ENCODE assay signal across 1 cellular context in the genomic region with DNA sequence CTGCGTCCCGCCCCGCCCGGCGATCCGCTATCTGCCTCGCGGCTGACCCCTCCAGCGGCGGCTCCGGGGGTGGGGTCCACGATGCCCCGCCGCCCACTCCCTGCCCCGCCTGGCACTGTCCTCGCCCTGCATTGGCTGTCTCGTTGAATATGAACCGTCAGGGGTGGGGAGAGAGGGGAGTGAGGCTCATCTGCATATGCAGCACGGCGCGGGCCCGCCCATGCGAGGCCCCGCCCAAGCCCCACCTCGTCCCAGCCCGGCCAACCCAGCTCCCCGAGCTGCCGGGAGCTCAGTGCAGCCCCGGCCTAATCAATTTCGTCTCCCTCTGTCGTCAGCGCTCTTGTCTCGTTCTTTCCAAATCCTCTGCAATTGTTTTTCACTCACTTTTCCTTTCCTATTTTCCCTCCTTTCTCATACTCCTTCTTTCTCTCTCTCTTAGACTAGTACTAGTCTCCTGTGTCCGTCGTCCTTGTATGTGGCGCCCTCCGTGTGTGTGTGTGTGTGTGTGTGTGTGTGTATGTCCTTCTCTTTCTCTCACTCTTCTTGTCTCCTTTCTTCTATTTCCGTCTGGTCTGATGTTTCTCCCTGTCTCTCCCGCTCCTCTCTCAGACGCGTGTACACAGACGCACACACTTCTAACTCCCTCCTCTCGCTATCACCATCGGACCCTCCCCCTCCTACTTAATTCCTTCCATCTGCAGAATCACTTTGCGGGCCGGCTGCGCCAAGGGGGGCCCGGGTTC.
TF ChIP-seq lines count a peak whose summit lies in the region.

No MANE protein-coding gene starts in this region.

TF ChIP-seq in K562, 482 proteins besides CTCF, POLR2A, EP300 and RAD21 (continued from another document and continues in another):
- TF ChIP-seq, protein P1, sequence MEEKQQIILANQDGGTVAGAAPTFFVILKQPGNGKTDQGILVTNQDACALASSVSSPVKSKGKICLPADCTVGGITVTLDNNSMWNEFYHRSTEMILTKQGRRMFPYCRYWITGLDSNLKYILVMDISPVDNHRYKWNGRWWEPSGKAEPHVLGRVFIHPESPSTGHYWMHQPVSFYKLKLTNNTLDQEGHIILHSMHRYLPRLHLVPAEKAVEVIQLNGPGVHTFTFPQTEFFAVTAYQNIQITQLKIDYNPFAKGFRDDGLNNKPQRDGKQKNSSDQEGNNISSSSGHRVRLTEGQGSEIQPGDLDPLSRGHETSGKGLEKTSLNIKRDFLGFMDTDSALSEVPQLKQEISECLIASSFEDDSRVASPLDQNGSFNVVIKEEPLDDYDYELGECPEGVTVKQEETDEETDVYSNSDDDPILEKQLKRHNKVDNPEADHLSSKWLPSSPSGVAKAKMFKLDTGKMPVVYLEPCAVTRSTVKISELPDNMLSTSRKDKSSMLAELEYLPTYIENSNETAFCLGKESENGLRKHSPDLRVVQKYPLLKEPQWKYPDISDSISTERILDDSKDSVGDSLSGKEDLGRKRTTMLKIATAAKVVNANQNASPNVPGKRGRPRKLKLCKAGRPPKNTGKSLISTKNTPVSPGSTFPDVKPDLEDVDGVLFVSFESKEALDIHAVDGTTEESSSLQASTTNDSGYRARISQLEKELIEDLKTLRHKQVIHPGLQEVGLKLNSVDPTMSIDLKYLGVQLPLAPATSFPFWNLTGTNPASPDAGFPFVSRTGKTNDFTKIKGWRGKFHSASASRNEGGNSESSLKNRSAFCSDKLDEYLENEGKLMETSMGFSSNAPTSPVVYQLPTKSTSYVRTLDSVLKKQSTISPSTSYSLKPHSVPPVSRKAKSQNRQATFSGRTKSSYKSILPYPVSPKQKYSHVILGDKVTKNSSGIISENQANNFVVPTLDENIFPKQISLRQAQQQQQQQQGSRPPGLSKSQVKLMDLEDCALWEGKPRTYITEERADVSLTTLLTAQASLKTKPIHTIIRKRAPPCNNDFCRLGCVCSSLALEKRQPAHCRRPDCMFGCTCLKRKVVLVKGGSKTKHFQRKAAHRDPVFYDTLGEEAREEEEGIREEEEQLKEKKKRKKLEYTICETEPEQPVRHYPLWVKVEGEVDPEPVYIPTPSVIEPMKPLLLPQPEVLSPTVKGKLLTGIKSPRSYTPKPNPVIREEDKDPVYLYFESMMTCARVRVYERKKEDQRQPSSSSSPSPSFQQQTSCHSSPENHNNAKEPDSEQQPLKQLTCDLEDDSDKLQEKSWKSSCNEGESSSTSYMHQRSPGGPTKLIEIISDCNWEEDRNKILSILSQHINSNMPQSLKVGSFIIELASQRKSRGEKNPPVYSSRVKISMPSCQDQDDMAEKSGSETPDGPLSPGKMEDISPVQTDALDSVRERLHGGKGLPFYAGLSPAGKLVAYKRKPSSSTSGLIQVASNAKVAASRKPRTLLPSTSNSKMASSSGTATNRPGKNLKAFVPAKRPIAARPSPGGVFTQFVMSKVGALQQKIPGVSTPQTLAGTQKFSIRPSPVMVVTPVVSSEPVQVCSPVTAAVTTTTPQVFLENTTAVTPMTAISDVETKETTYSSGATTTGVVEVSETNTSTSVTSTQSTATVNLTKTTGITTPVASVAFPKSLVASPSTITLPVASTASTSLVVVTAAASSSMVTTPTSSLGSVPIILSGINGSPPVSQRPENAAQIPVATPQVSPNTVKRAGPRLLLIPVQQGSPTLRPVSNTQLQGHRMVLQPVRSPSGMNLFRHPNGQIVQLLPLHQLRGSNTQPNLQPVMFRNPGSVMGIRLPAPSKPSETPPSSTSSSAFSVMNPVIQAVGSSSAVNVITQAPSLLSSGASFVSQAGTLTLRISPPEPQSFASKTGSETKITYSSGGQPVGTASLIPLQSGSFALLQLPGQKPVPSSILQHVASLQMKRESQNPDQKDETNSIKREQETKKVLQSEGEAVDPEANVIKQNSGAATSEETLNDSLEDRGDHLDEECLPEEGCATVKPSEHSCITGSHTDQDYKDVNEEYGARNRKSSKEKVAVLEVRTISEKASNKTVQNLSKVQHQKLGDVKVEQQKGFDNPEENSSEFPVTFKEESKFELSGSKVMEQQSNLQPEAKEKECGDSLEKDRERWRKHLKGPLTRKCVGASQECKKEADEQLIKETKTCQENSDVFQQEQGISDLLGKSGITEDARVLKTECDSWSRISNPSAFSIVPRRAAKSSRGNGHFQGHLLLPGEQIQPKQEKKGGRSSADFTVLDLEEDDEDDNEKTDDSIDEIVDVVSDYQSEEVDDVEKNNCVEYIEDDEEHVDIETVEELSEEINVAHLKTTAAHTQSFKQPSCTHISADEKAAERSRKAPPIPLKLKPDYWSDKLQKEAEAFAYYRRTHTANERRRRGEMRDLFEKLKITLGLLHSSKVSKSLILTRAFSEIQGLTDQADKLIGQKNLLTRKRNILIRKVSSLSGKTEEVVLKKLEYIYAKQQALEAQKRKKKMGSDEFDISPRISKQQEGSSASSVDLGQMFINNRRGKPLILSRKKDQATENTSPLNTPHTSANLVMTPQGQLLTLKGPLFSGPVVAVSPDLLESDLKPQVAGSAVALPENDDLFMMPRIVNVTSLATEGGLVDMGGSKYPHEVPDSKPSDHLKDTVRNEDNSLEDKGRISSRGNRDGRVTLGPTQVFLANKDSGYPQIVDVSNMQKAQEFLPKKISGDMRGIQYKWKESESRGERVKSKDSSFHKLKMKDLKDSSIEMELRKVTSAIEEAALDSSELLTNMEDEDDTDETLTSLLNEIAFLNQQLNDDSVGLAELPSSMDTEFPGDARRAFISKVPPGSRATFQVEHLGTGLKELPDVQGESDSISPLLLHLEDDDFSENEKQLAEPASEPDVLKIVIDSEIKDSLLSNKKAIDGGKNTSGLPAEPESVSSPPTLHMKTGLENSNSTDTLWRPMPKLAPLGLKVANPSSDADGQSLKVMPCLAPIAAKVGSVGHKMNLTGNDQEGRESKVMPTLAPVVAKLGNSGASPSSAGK (IDR thresholded peaks at IDR 0.05), result peak; percentile 68
- TF ChIP-seq, protein P2, sequence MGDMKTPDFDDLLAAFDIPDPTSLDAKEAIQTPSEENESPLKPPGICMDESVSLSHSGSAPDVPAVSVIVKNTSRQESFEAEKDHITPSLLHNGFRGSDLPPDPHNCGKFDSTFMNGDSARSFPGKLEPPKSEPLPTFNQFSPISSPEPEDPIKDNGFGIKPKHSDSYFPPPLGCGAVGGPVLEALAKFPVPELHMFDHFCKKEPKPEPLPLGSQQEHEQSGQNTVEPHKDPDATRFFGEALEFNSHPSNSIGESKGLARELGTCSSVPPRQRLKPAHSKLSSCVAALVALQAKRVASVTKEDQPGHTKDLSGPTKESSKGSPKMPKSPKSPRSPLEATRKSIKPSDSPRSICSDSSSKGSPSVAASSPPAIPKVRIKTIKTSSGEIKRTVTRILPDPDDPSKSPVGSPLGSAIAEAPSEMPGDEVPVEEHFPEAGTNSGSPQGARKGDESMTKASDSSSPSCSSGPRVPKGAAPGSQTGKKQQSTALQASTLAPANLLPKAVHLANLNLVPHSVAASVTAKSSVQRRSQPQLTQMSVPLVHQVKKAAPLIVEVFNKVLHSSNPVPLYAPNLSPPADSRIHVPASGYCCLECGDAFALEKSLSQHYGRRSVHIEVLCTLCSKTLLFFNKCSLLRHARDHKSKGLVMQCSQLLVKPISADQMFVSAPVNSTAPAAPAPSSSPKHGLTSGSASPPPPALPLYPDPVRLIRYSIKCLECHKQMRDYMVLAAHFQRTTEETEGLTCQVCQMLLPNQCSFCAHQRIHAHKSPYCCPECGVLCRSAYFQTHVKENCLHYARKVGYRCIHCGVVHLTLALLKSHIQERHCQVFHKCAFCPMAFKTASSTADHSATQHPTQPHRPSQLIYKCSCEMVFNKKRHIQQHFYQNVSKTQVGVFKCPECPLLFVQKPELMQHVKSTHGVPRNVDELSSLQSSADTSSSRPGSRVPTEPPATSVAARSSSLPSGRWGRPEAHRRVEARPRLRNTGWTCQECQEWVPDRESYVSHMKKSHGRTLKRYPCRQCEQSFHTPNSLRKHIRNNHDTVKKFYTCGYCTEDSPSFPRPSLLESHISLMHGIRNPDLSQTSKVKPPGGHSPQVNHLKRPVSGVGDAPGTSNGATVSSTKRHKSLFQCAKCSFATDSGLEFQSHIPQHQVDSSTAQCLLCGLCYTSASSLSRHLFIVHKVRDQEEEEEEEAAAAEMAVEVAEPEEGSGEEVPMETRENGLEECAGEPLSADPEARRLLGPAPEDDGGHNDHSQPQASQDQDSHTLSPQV (IDR thresholded peaks at IDR 0.05), result no peak
- no peak for TF ChIP-seq ZNF830 (CRISPR knock-in tag; IDR thresholded peaks at IDR 0.05)
- TF ChIP-seq, protein P3, sequence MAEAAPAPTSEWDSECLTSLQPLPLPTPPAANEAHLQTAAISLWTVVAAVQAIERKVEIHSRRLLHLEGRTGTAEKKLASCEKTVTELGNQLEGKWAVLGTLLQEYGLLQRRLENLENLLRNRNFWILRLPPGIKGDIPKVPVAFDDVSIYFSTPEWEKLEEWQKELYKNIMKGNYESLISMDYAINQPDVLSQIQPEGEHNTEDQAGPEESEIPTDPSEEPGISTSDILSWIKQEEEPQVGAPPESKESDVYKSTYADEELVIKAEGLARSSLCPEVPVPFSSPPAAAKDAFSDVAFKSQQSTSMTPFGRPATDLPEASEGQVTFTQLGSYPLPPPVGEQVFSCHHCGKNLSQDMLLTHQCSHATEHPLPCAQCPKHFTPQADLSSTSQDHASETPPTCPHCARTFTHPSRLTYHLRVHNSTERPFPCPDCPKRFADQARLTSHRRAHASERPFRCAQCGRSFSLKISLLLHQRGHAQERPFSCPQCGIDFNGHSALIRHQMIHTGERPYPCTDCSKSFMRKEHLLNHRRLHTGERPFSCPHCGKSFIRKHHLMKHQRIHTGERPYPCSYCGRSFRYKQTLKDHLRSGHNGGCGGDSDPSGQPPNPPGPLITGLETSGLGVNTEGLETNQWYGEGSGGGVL (CRISPR knock-in tag; IDR thresholded peaks at IDR 0.05), result no peak
- TF ChIP-seq, protein P4, sequence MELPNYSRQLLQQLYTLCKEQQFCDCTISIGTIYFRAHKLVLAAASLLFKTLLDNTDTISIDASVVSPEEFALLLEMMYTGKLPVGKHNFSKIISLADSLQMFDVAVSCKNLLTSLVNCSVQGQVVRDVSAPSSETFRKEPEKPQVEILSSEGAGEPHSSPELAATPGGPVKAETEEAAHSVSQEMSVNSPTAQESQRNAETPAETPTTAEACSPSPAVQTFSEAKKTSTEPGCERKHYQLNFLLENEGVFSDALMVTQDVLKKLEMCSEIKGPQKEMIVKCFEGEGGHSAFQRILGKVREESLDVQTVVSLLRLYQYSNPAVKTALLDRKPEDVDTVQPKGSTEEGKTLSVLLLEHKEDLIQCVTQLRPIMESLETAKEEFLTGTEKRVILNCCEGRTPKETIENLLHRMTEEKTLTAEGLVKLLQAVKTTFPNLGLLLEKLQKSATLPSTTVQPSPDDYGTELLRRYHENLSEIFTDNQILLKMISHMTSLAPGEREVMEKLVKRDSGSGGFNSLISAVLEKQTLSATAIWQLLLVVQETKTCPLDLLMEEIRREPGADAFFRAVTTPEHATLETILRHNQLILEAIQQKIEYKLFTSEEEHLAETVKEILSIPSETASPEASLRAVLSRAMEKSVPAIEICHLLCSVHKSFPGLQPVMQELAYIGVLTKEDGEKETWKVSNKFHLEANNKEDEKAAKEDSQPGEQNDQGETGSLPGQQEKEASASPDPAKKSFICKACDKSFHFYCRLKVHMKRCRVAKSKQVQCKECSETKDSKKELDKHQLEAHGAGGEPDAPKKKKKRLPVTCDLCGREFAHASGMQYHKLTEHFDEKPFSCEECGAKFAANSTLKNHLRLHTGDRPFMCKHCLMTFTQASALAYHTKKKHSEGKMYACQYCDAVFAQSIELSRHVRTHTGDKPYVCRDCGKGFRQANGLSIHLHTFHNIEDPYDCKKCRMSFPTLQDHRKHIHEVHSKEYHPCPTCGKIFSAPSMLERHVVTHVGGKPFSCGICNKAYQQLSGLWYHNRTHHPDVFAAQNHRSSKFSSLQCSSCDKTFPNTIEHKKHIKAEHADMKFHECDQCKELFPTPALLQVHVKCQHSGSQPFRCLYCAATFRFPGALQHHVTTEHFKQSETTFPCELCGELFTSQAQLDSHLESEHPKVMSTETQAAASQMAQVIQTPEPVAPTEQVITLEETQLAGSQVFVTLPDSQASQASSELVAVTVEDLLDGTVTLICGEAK (IDR thresholded peaks at IDR 0.05), result peak; percentile 81
- TF ChIP-seq, protein P4 (CRISPR knock-in tag; IDR thresholded peaks at IDR 0.05), result no peak
- no peak for TF ChIP-seq RBM14 (IDR thresholded peaks at IDR 0.05; ENCODE audit: borderline replicate concordance, insufficient read depth, low read depth, low read length)
- TF ChIP-seq, protein P5, sequence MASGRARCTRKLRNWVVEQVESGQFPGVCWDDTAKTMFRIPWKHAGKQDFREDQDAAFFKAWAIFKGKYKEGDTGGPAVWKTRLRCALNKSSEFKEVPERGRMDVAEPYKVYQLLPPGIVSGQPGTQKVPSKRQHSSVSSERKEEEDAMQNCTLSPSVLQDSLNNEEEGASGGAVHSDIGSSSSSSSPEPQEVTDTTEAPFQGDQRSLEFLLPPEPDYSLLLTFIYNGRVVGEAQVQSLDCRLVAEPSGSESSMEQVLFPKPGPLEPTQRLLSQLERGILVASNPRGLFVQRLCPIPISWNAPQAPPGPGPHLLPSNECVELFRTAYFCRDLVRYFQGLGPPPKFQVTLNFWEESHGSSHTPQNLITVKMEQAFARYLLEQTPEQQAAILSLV (tag; IDR thresholded peaks at IDR 0.05), result 0 out of 2 replicates have a peak, but pooled peaks have one; percentile 40
- TF ChIP-seq SRSF1 (IDR thresholded peaks at IDR 0.05; ENCODE audit: low read depth, low read length), result no peak
- TF ChIP-seq, protein P6, sequence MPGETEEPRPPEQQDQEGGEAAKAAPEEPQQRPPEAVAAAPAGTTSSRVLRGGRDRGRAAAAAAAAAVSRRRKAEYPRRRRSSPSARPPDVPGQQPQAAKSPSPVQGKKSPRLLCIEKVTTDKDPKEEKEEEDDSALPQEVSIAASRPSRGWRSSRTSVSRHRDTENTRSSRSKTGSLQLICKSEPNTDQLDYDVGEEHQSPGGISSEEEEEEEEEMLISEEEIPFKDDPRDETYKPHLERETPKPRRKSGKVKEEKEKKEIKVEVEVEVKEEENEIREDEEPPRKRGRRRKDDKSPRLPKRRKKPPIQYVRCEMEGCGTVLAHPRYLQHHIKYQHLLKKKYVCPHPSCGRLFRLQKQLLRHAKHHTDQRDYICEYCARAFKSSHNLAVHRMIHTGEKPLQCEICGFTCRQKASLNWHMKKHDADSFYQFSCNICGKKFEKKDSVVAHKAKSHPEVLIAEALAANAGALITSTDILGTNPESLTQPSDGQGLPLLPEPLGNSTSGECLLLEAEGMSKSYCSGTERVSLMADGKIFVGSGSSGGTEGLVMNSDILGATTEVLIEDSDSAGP (CRISPR knock-in tag; IDR thresholded peaks at IDR 0.05), result no peak
- peak; percentile 98 for TF ChIP-seq ARNT (IDR thresholded peaks at IDR 0.05)
